21 cellular contexts compared by ENCODE assay signal in the genomic region with DNA sequence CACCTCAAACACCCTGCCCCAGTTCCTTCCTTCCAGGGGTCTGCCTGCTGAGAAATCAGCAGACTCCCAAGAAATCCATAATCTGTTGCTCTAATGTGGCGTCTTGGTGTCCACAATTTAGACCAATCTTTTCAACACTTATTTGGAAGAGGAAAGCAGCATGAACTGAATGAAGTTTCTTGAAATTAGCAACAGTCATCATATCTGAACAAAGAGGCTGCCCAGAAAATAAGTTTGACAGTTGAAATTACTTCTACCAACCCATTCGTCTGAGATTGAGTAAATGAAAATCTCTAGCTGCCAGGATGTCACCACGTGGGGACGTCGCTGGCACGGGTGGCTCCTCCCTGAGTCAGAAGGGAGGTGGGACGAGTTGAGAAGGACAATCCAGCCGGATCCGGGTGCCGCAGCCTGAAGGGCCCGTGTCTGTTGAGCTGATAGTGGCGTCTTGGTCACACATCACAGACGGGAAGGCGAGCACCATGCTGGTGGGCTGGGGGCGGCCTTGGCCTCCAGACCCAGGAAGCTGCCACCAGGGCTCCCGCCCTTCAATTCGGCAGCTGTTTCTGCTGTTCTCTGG.
"Had no signal": no experiment of that assay in that cellular context is flagged by ENCODE, and none has a peak within 500 bp of the region (broad histone marks: within the 10 kb centered on the region; RNA-seq: fewer than 3 reads in every experiment).

No MANE protein-coding gene starts in this region.

- DNase-seq: activated CD4-positive, alpha-beta T cell treated with anti-CD3 and anti-CD28 coated beads for 4 hours; activated CD4-positive, alpha-beta T cell treated with anti-CD3 and anti-CD28 coated beads, Interleukin-2, amount 50 U/mL, for 48 hours; activated CD4-positive, CD25-positive, alpha-beta regulatory T cell; activated effector memory CD4-positive, alpha-beta T cell treated with Interleukin-2 at 50 U/mL for 16 hours; activated naive CD4-positive, alpha-beta T cell treated with anti-CD3 and anti-CD28 coated beads for 36 hours; activated naive CD8-positive, alpha-beta T cell treated with anti-CD3 and anti-CD28 coated beads, Interleukin-2, amount 10 ng/mL, durations not matched to agents 7 days and 5 days; activated T-cell treated with anti-CD3 and anti-CD28 coated beads, Interleukin-2, amount 50 U/mL, for 48 hours; amniotic stem cell; effector memory CD4-positive, alpha-beta T cell; foreskin keratinocyte; glutamatergic neuron; lower lobe of right lung; stimulated activated CD4-positive, alpha-beta T cell treated with anti-CD3 and anti-CD28 coated beads, Interleukin-4, amount 100 ng/mL, for 24 hours; stimulated activated naive CD4-positive, alpha-beta T cell treated with Interleukin-2 at 50 U/mL for 16 hours; T1000 had no signal

- H3K4me3 Mint-ChIP-seq: activated naive CD4-positive, alpha-beta T cell treated with anti-CD3 and anti-CD28 coated beads for 36 hours; activated naive CD8-positive, alpha-beta T cell treated with anti-CD3 and anti-CD28 coated beads, Interleukin-2, amount 10 ng/mL, durations not matched to agents 7 days and 5 days; dendritic cell treated with granulocyte-macrophage colony-stimulating factor and Interleukin-4, amounts not matched to agents 40 ng/mL and 50 ng/mL, for 4 days; naive thymus-derived CD8-positive, alpha-beta T cell; neural progenitor cell; T-helper 1 cell treated with Interleukin-12 subunit alpha and Interleukin-12 subunit beta and Interleukin-4 antibody, amounts not matched to agents 30 μg/mL and 1 μg/mL, for 36 hours had no signal

- H3K36me3 Mint-ChIP-seq: activated naive CD8-positive, alpha-beta T cell treated with anti-CD3 and anti-CD28 coated beads, Interleukin-2, amount 10 ng/mL, durations not matched to agents 7 days and 5 days; naive thymus-derived CD8-positive, alpha-beta T cell; neural progenitor cell had no signal

- H3K4me2 ChIP-seq: neural progenitor cell had no signal

- H2AFZ ChIP-seq: neural progenitor cell had no signal

- ATAC-seq: foreskin keratinocyte; lower lobe of right lung; naive thymus-derived CD8-positive, alpha-beta T cell had no signal

- H3K9me3 Mint-ChIP-seq: activated naive CD4-positive, alpha-beta T cell treated with anti-CD3 and anti-CD28 coated beads for 36 hours; activated naive CD8-positive, alpha-beta T cell treated with anti-CD3 and anti-CD28 coated beads, Interleukin-2, amount 10 ng/mL, durations not matched to agents 7 days and 5 days; dendritic cell treated with granulocyte-macrophage colony-stimulating factor and Interleukin-4, amounts not matched to agents 40 ng/mL and 50 ng/mL, for 4 days; naive thymus-derived CD8-positive, alpha-beta T cell; neural progenitor cell; T-helper 1 cell treated with Interleukin-12 subunit alpha and Interleukin-12 subunit beta and Interleukin-4 antibody, amounts not matched to agents 30 μg/mL and 1 μg/mL, for 36 hours had no signal

- H3K4me1 ChIP-seq: foreskin keratinocyte, lower lobe of right lung, upper lobe of left lung had no signal

- H3K27me3 ChIP-seq: neural progenitor cell, upper lobe of left lung had no signal

- H3K4me3 ChIP-seq: lower lobe of right lung, neural progenitor cell, upper lobe of left lung had no signal

- H3K9ac ChIP-seq: neural progenitor cell had no signal

- H3K9me3 ChIP-seq: lower lobe of right lung, upper lobe of left lung had no signal

- H3K27me3 Mint-ChIP-seq: activated naive CD8-positive, alpha-beta T cell treated with anti-CD3 and anti-CD28 coated beads, Interleukin-2, amount 10 ng/mL, durations not matched to agents 7 days and 5 days; dendritic cell treated with granulocyte-macrophage colony-stimulating factor and Interleukin-4, amounts not matched to agents 40 ng/mL and 50 ng/mL, for 4 days had no signal

- H3K36me3 ChIP-seq: lower lobe of right lung, neural progenitor cell, upper lobe of left lung had no signal

- H3K4me1 Mint-ChIP-seq: activated naive CD8-positive, alpha-beta T cell treated with anti-CD3 and anti-CD28 coated beads, Interleukin-2, amount 10 ng/mL, durations not matched to agents 7 days and 5 days; naive thymus-derived CD8-positive, alpha-beta T cell had no signal

- H3K27ac ChIP-seq: foreskin keratinocyte, lower lobe of right lung, neural progenitor cell, upper lobe of left lung had no signal

- H3K27ac Mint-ChIP-seq: activated naive CD4-positive, alpha-beta T cell treated with anti-CD3 and anti-CD28 coated beads for 36 hours; activated naive CD8-positive, alpha-beta T cell treated with anti-CD3 and anti-CD28 coated beads, Interleukin-2, amount 10 ng/mL, durations not matched to agents 7 days and 5 days; dendritic cell treated with granulocyte-macrophage colony-stimulating factor and Interleukin-4, amounts not matched to agents 40 ng/mL and 50 ng/mL, for 4 days; naive thymus-derived CD8-positive, alpha-beta T cell; progenitor cell of endocrine pancreas; T-helper 1 cell treated with Interleukin-12 subunit alpha and Interleukin-12 subunit beta and Interleukin-4 antibody, amounts not matched to agents 30 μg/mL and 1 μg/mL, for 36 hours had no signal
